In the genomic region with DNA sequence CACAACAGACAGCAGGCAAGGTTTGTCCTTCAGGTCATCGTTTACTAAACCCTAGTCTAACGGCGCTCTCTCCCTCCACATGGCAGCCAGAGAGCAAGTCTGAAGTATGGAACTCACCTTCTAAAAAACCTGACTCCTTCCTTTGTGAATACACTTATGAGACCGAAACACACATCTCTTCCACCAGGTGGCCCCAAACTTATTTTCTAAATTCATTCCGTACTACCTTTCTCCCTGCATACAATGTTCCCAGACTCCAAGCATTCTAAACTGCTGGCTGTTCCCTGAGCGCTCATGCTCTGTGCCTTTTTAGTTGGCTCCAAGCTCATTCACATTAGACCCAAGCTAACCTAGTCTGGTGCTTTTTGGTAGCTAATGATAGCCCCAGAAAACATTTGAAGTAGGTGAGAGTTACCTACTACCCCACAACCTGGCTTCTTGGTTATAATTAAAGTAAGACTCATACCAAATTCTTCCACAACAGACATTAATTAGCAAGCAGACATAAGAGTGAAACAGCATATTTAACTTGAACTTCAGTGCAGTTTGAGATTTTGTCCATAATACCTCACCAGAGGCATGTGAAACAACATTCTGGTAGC, we compare ENCODE assay signal across 8 cellular contexts.
DNase-seq lines count a peak whose midpoint lies in the region; ATAC-seq and TF ChIP-seq lines count a peak whose summit lies in the region.

No MANE protein-coding gene starts in this region.

- no peak overlapping the region for H4K91ac ChIP-seq in H9 (ENCODE audit: insufficient read length, low read depth, low read length)

- no peak overlapping the region for H4K8ac ChIP-seq in H9 (replicated peaks; ENCODE audit: insufficient read length, low read depth, low read length)

- no peaks in the 10 kb centered on the region for H3K27me3 ChIP-seq in H9 (ENCODE audit: insufficient read depth, low read length)
- no peaks in the 10 kb centered on the region for H3K27me3 ChIP-seq in hepatocyte
- no peaks in the 10 kb centered on the region for H3K27me3 ChIP-seq in stomach

- H3K36me3 ChIP-seq in hepatocyte (replicated peaks; ENCODE audit: insufficient read depth, low read depth) (no peaks in the 10 kb centered on the region), stomach (no peaks in the 10 kb centered on the region)

- no peak overlapping the region for H3K18ac ChIP-seq in H9 (ENCODE audit: insufficient read length, low read depth, low read length)

- no peak overlapping the region for H2AK5ac ChIP-seq in H9 (ENCODE audit: insufficient read length, low read length)

- 0 out of 5 replicates have a peak, but pooled peaks cover 0 to 2% of the 10 kb centered on the region in 2 experiments for H3K9me3 Mint-ChIP-seq in H9
- H3K9me3 Mint-ChIP-seq in activated B cell treated with CpG ODN at 0.5 μM for 24 hours: no peaks in the 10 kb centered on the region

- no CpG with 5 or more reads among the region's 6 CpGs for WGBS in H9 (ENCODE audit: extremely low coverage, insufficient read length, low lambda C conversion rate)
- WGBS in hepatocyte (ENCODE audit: low lambda C conversion rate, missing lambda C conversion rate): 35% methylated on average over 6 of the region's 6 CpGs
- 24 to 32% (median 26%) methylated on average over 6 of the region's 6 CpGs for WGBS in stomach, 5 donors

- H2BK5ac ChIP-seq in H9 (ENCODE audit: insufficient read length, low read length): no peak overlapping the region

- H2AFZ ChIP-seq in H9 (ENCODE audit: low read length) (peak overlapping the region; percentile 91), hepatocyte (no peak overlapping the region)

- H3K79me1 ChIP-seq in H9 (ENCODE audit: insufficient read depth, low read depth, low read length, poor library complexity, severe bottlenecking): no peaks in the 10 kb centered on the region

- in situ Hi-C loops in G401 (cut with HindIII; ENCODE audit: low sequenced_read_pairs): no loop called here

- no peak overlapping the region for H3K23ac ChIP-seq in H9 (ENCODE audit: insufficient read length, low read depth, low read length)

- H3K4me2 ChIP-seq in H9 (ENCODE audit: insufficient read depth, insufficient read length, low read length) (no peak overlapping the region), hepatocyte (no peak overlapping the region)

- POLR2A ChIA-PET in activated B cell treated with CpG ODN at 0.5 μM for 24 hours (lab: Charles Lee): no interaction called here

- DNase-seq in G401 (ENCODE audit: low spot score) (peak; percentile 71), H9 (peak; percentile 43), NCI-H1694 (lab: John Stamatoyannopoulos, UW) (peak; percentile 62), activated B cell treated with CpG ODN at 0.5 μM for 24 hours (no peak), hepatocyte (ENCODE audit: low spot score) (peak; percentile 74), stomach (peak; percentile 26), GM19240 (ENCODE audit: insufficient read length, low spot score) (no peak)
- no peak for DNase-seq in activated effector memory CD4-positive, alpha-beta T cell treated with Interleukin-2 at 50 U/mL for 16 hours

- no peak overlapping the region for H2BK120ac ChIP-seq in H9 (ENCODE audit: low read depth, low read length, poor library complexity, severe bottlenecking)

- H3K27me3 Mint-ChIP-seq in H9 (ENCODE audit: low read depth) (peaks cover 1% of the 10 kb centered on the region; the same call in 1 of the 2 replicates), activated B cell treated with CpG ODN at 0.5 μM for 24 hours (peaks cover 5% of the 10 kb centered on the region)

- H3K4me3 ChIP-seq in hepatocyte: no peak overlapping the region
- H3K4me3 ChIP-seq in stomach: no peak overlapping the region

- CTCF ChIA-PET in activated B cell treated with CpG ODN at 0.5 μM for 24 hours (lab: Charles Lee): interaction anchor here (0.7 to 9.6 kb wide), 13 partner anchors 8 to 857 kb away, joined by 3 to 142 read pairs (median 3); no protein-coding TSS in a partner anchor

- H3K9me3 ChIP-seq in H9 (ENCODE audit: control insufficient read depth, low read depth, low read length) (no peaks in the 10 kb centered on the region), hepatocyte (ENCODE audit: low read depth) (no peaks in the 10 kb centered on the region), stomach (no peaks in the 10 kb centered on the region)

- no peaks in the 10 kb centered on the region for H3K23me2 ChIP-seq in H9 (ENCODE audit: insufficient read length, low read depth, low read length, poor library complexity, severe bottlenecking)

- H3K56ac ChIP-seq in H9 (ENCODE audit: insufficient read length, low read depth, low read length): no peak overlapping the region

- no peak for TF ChIP-seq POLR2A in stomach (IDR thresholded peaks at IDR 0.05)

- H3K79me2 ChIP-seq in H9 (ENCODE audit: insufficient read depth, low read length) (no peaks in the 10 kb centered on the region), hepatocyte (no peaks in the 10 kb centered on the region)

- H3K27ac Mint-ChIP-seq in H9: no peak overlapping the region
- H3K27ac Mint-ChIP-seq in activated B cell treated with CpG ODN at 0.5 μM for 24 hours: no peak overlapping the region

- no peak overlapping the region for H4K5ac ChIP-seq in H9 (ENCODE audit: insufficient read length, low read depth, low read length)

- intact Hi-C loops in activated B cell treated with CpG ODN at 0.5 μM for 24 hours (cut with micrococcal nuclease) (loop anchor here (1.0 kb wide), 3 partner anchors 69 to 233 kb away; no protein-coding TSS in a partner anchor), stomach (cut with DNase I; ENCODE audit: low total_unique reads) (loop anchor here (10.0 kb wide), 1 partner anchor 204 kb away; no protein-coding TSS in a partner anchor)

- no peak overlapping the region for H2BK12ac ChIP-seq in H9 (ENCODE audit: insufficient read length, low read depth, low read length)

- no peaks in the 10 kb centered on the region; the same call in 1 of the 2 replicates for H3K4me1 ChIP-seq in H9 (ENCODE audit: insufficient read depth, low read length)
- H3K4me1 ChIP-seq in hepatocyte (ENCODE audit: insufficient read depth): no peaks in the 10 kb centered on the region
- peaks cover 0 to 21% (median 8%) of the 10 kb centered on the region in 4 donors for H3K4me1 ChIP-seq in stomach

- H3K9me2 ChIP-seq in hepatocyte (replicated peaks; ENCODE audit: insufficient read depth): no peaks in the 10 kb centered on the region

- H3K36me3 Mint-ChIP-seq in H9 (ENCODE audit: insufficient read depth in 1 of 3, low read depth in 3 of 3) (no peaks in the 10 kb centered on the region), activated B cell treated with CpG ODN at 0.5 μM for 24 hours (ENCODE audit: low read depth) (no peaks in the 10 kb centered on the region)

- H4K20me1 ChIP-seq in H9 (ENCODE audit: control insufficient read depth, insufficient read depth, insufficient read length) (no peaks in the 10 kb centered on the region), hepatocyte (ENCODE audit: insufficient read depth, poor library complexity, severe bottlenecking) (no peaks in the 10 kb centered on the region)

- H3K4me1 Mint-ChIP-seq in H9 (peaks cover 5% of the 10 kb centered on the region in 2 experiments), activated B cell treated with CpG ODN at 0.5 μM for 24 hours (no peaks in the 10 kb centered on the region)

- H2BK15ac ChIP-seq in H9 (ENCODE audit: low read depth, low read length): no peak overlapping the region

- no peak overlapping the region for H3K4ac ChIP-seq in H9 (ENCODE audit: low read depth, low read length)

- no peak overlapping the region for H3K14ac ChIP-seq in H9 (ENCODE audit: insufficient read depth, low read length)

- ATAC-seq in activated B cell treated with CpG ODN at 0.5 μM for 24 hours (ENCODE audit: low read depth): peak; percentile 37

- H2BK20ac ChIP-seq in H9 (ENCODE audit: low read depth, low read length, poor library complexity, severe bottlenecking): no peak overlapping the region

- H3K4me3 Mint-ChIP-seq in H9 (no peak overlapping the region), activated B cell treated with CpG ODN at 0.5 μM for 24 hours (no peak overlapping the region)

- H3K27ac ChIP-seq in H9 (ENCODE audit: insufficient read length, low read depth, low read length) (no peak overlapping the region), hepatocyte (no peak overlapping the region), stomach (no peak overlapping the region)

- TF ChIP-seq EP300 in stomach (IDR thresholded peaks at IDR 0.05): no peak

- no peak overlapping the region for H3T11ph ChIP-seq in H9 (ENCODE audit: low read length)

- H3K9ac ChIP-seq in H9 (ENCODE audit: extremely low read depth, insufficient read length, low read length): no peak overlapping the region

- peak; percentile 67 for TF ChIP-seq CTCF in H9 (conservative IDR thresholded peaks at IDR 0.05)
- no peak for TF ChIP-seq CTCF in activated B cell treated with CpG ODN at 0.5 μM for 24 hours (IDR thresholded peaks at IDR 0.05)
- TF ChIP-seq CTCF in hepatocyte (IDR thresholded peaks at IDR 0.05; ENCODE audit: poor library complexity): peak; percentile 63
- TF ChIP-seq CTCF in stomach (IDR thresholded peaks at IDR 0.05): peak in 4 of 7 experiments; percentile 38 to 72 (median 51)

Comparison
In these comparisons a context has a peak if more than half of its experiments do, and no peak if none do; other contexts are left out.
1. DNase-seq: peak in G401 (single experiment), H9 (single experiment), NCI-H1694 (single experiment), hepatocyte (single experiment) and stomach (single experiment); none in activated B cell treated with CpG ODN at 0.5 μM for 24 hours (single experiment), activated effector memory CD4-positive, alpha-beta T cell treated with Interleukin-2 at 50 U/mL for 16 hours (single experiment) and GM19240 (single experiment).